In genomic region chr5:142108432-142109355, GRCh38 we compare ENCODE assay signal across 8 cellular contexts. TPM values are rescaled to one million over a fixed set of nuclear protein-coding genes. Genes with fewer than 3 reads are reported as not detected.
DNase-seq lines count a peak whose midpoint lies in the region; ATAC-seq, FAIRE-seq and TF ChIP-seq lines count a peak whose summit lies in the region.

Gene NDFIP1 (plus strand): TSS chr5:142108779. CDS start chr5:142108975, 196 bp downstream.

- peak within 1 kb of the TSS; percentile 86 to 97 for H3K27ac ChIP-seq in A549
- peak within 1 kb of the TSS; percentile 94 to 96 for H3K27ac ChIP-seq in kidney (ENCODE audit: low read depth in 2 of 2, low read length in 2 of 2)

- H3K9ac ChIP-seq in kidney (ENCODE audit: low read length in 2 of 2), result peak within 1 kb of the TSS; percentile 77 to 94

- POLR2A ChIA-PET in A549 (lab: Yijun Ruan, JAX), result interaction anchor here (1.1 to 2.0 kb wide), 4 partner anchors 13 to 140 kb away, joined by 3 to 7 read pairs (median 4); partner anchors contain the start of genes GNPDA1 and RNF14

- no peak; a peak in 1 of 5 replicates for TF ChIP-seq RAD21 in A549 (conservative IDR thresholded peaks at IDR 0.05 in 1 of 2, IDR thresholded peaks at IDR 0.05 in 1 of 2)

- peak; percentile 98 to 99 for ATAC-seq in A549
- ATAC-seq in GM18520 (IDR thresholded peaks at IDR 0.05; ENCODE audit: unreplicated experiment), result peak; percentile 88
- peak; percentile 97 for ATAC-seq in HG03045 (IDR thresholded peaks at IDR 0.05; ENCODE audit: unreplicated experiment)
- ATAC-seq in activated CD4-positive, CD25-positive, alpha-beta regulatory T cell treated with anti-CD3 and anti-CD28 coated beads, Interleukin-2, amount 50 U/mL, for 24 hours, result peak; percentile 93
- ATAC-seq in central memory CD8-positive, alpha-beta T cell (replicated peaks; ENCODE audit: extremely low read depth, poor library complexity, severe bottlenecking), result peak; percentile 87

- no peaks in the 10 kb centered on the region for H3K36me3 ChIP-seq in kidney (ENCODE audit: control insufficient read depth in 1 of 2, insufficient read depth in 2 of 2, low read length in 2 of 2)

- peak within 1 kb of the TSS; percentile 93 for H3K4me2 ChIP-seq in A549

- H3K4me3 ChIP-seq in A549 (peak within 1 kb of the TSS; percentile 77), kidney (ENCODE audit: low read length in 2 of 2) (peak within 1 kb of the TSS; percentile 81 to 91)

- TF ChIP-seq CTCF in A549 (IDR thresholded peaks at IDR 0.05) (no peak), kidney (IDR thresholded peaks at IDR 0.05; ENCODE audit: borderline replicate concordance, extremely low read depth, insufficient read depth) (no peak)

- 21% methylated on average over 24 of the region's 106 CpGs for WGBS in A549 (ENCODE audit: missing lambda C conversion rate)

- TF ChIP-seq EP300 in A549 (IDR thresholded peaks at IDR 0.05), result no peak

- H3K4me1 ChIP-seq in A549 (peaks cover 14% of the 10 kb centered on the region; the same call in 2 of the 3 replicates), kidney (ENCODE audit: control insufficient read depth in 1 of 2, insufficient read depth in 1 of 2, low read depth in 1 of 2, low read length in 2 of 2) (peaks cover 8 to 12% of the 10 kb centered on the region in 2 donors)

- DNase-seq in A549 (ENCODE audit: low read depth in 1 of 2, low spot score in 1 of 2) (peak; percentile 67 to 86), NCI-H2227 (lab: John Stamatoyannopoulos, UW; ENCODE audit: unreplicated experiment) (peak; percentile 84), kidney (peak; percentile 96)
- DNase-seq in central memory CD8-positive, alpha-beta T cell (ENCODE audit: low spot score in 2 of 2), result peak; percentile 75 to 76
- DNase-seq in stimulated activated CD4-positive, alpha-beta T cell treated with anti-CD3 and anti-CD28 coated beads, Interleukin-15, amount 100 ng/mL, for 1 hour (ENCODE audit: low read depth in 1 of 2, low spot score in 1 of 2), result peak; percentile 78 to 80

- peaks cover 48% of the 10 kb centered on the region for H3K4me1 Mint-ChIP-seq in central memory CD8-positive, alpha-beta T cell

- intact Hi-C loops in kidney (cut with DNase I), result no loop called here

- peak; percentile 90 for TF ChIP-seq POLR2A in A549 (IDR thresholded peaks at IDR 0.05; ENCODE audit: low read length)

- peaks cover 13% of the 10 kb centered on the region for H3K36me3 Mint-ChIP-seq in central memory CD8-positive, alpha-beta T cell (ENCODE audit: insufficient read depth)

- CTCF ChIA-PET in A549 (lab: Yijun Ruan, JAX), result interaction anchor here (0.8 to 4.1 kb wide), 10 partner anchors 13 to 491 kb away, joined by 3 to 20 read pairs (median 4); partner anchors contain the start of gene GNPDA1

- H3K27me3 Mint-ChIP-seq in central memory CD8-positive, alpha-beta T cell, result no peaks in the 10 kb centered on the region

- no peaks in the 10 kb centered on the region for H3K9me3 Mint-ChIP-seq in central memory CD8-positive, alpha-beta T cell

- FAIRE-seq in A549 (lab: Jason Lieb, UNC), result no peak
- no peak for FAIRE-seq in kidney (lab: Jason Lieb, UNC)

- no peaks in the 10 kb centered on the region for H3K9me3 ChIP-seq in A549
- H3K9me3 ChIP-seq in kidney (ENCODE audit: control insufficient read depth in 1 of 2, low read length in 2 of 2), result no peaks in the 10 kb centered on the region

- H3K27ac Mint-ChIP-seq in central memory CD8-positive, alpha-beta T cell (ENCODE audit: low read depth), result peak within 1 kb of the TSS; percentile 95

- H3K4me3 Mint-ChIP-seq in central memory CD8-positive, alpha-beta T cell, result peak within 1 kb of the TSS; percentile 94

TF ChIP-seq in A549, 52 proteins besides CTCF, POLR2A, EP300 and RAD21:
- TF ChIP-seq BHLHE40 (IDR thresholded peaks at IDR 0.05; ENCODE audit: low read depth, low read length) (no peak), RCOR1 (IDR thresholded peaks at IDR 0.05; ENCODE audit: low read depth, low read length) (no peak), HOXB5 (CRISPR knock-in tag; IDR thresholded peaks at IDR 0.05) (no peak), FOSB (CRISPR knock-in tag; IDR thresholded peaks at IDR 0.05) (no peak), JUN (IDR thresholded peaks at IDR 0.05) (peak in 1 of 2 experiments; percentile 90; a peak in 3 of 5 replicates), TFCP2L1 (CRISPR knock-in tag; IDR thresholded peaks at IDR 0.05) (no peak), ZNF302 (CRISPR knock-in tag; IDR thresholded peaks at IDR 0.05) (no peak), HEYL (CRISPR knock-in tag; IDR thresholded peaks at IDR 0.05) (no peak), PHF8 (IDR thresholded peaks at IDR 0.05; ENCODE audit: borderline replicate concordance, low read depth) (peak; percentile 99), MAX (IDR thresholded peaks at IDR 0.05) (peak; percentile 58), HOXB13 (CRISPR knock-in tag; IDR thresholded peaks at IDR 0.05; ENCODE audit: low read depth) (no peak), EHMT2 (IDR thresholded peaks at IDR 0.05; ENCODE audit: low read depth) (no peak), MAFK (IDR thresholded peaks at IDR 0.05; ENCODE audit: partially characterized antibody) (no peak), BCL3 (IDR thresholded peaks at IDR 0.05) (0 out of 3 replicates have a peak, but pooled peaks have one; percentile 39), RFX5 (IDR thresholded peaks at IDR 0.05) (no peak), USF2 (IDR thresholded peaks at IDR 0.05) (no peak), MAZ (IDR thresholded peaks at IDR 0.05; ENCODE audit: borderline replicate concordance, low read depth, low read length) (no peak), HMGXB4 (CRISPR knock-in tag; IDR thresholded peaks at IDR 0.05; ENCODE audit: borderline replicate concordance) (peak; percentile 96; the same call in 1 of the 2 replicates), NR3C1 (IDR thresholded peaks at IDR 0.05) (no peak), JUNB (IDR thresholded peaks at IDR 0.05) (no peak), MYC (IDR thresholded peaks at IDR 0.05; ENCODE audit: borderline replicate concordance, low read length) (no peak), CHD4 (IDR thresholded peaks at IDR 0.05; ENCODE audit: borderline replicate concordance) (no peak), HES2 (IDR thresholded peaks at IDR 0.05) (no peak), ZFP36 (IDR thresholded peaks at IDR 0.05; ENCODE audit: borderline replicate concordance, partially characterized antibody) (peak; percentile 43)

RNA-seq across cellular contexts. Expression of gene NDFIP1, which starts in this region (rescaled TPM):
- polyA plus RNA-seq in A549 (2011; rRNA removed), result 33.4 and 42.4 TPM in 2 replicates
- 53.4 and 84.5 TPM in 2 replicates for polyA plus RNA-seq in A549 (2012; cell fraction: cytosol; rRNA removed)
- 18.8 and 66.4 TPM in 2 replicates for polyA plus RNA-seq in A549 (2012; cell fraction: nucleus; rRNA removed)
- 43.8 to 58.0 TPM (median 57.4 TPM) in 3 replicates for polyA plus RNA-seq in A549 (2017; fragmentation: RNase III; extraction: RNeasy Plus Mini Kit Qiagen cat#74134 plus additional on column Dnase treatment)
- 10.5 and 11.3 TPM in 2 replicates for polyA minus RNA-seq in A549 (2011; rRNA and poly(A)+ RNA removed)
- total RNA-seq in kidney, result 107 TPM
- 92.8 TPM for polyA plus RNA-seq in kidney (ENCODE audit: insufficient read depth, low read depth, low replicate concordance)

Comparison
In these comparisons a context has a peak if more than half of its experiments do, and no peak if none do; other contexts are left out.
1. Peak in every context shown above with its lines: DNase-seq, ATAC-seq, H3K4me3 ChIP-seq and H3K27ac ChIP-seq.